In genomic region chr7:13998866-13999265, GRCh38 we compare ENCODE assay signal across 17 cellular contexts. TPM values are rescaled to one million over a fixed set of nuclear protein-coding genes. Genes with fewer than 3 reads are reported as not detected.
DNase-seq lines count a peak whose midpoint lies in the region; ATAC-seq and TF ChIP-seq lines count a peak whose summit lies in the region.
"Had no signal": no experiment of that assay in that cellular context is flagged by ENCODE, and none has a peak within 500 bp of the region (broad histone marks: within the 10 kb centered on the region; RNA-seq: fewer than 3 reads in every experiment).

No MANE protein-coding gene starts in this region.

- no peak overlapping the region for H3K27ac Mint-ChIP-seq in stimulated activated effector memory CD8-positive, alpha-beta T cell treated with anti-CD3 and anti-CD28 coated beads, Interleukin-12 subunit alpha, Interleukin-12 subunit beta, amount 100 ng/mL, for 72 hours
- H3K27ac Mint-ChIP-seq: CD14-positive monocyte; CD8-positive, alpha-beta T cell had no signal

- no peaks in the 10 kb centered on the region for H3K36me3 Mint-ChIP-seq in stimulated activated effector memory CD8-positive, alpha-beta T cell treated with anti-CD3 and anti-CD28 coated beads, Interleukin-12 subunit alpha, Interleukin-12 subunit beta, amount 100 ng/mL, for 72 hours
- H3K36me3 Mint-ChIP-seq: CD14-positive monocyte; CD8-positive, alpha-beta T cell had no signal

- H3K36me3 ChIP-seq in brain microvascular endothelial cell (replicated peaks) (no peaks in the 10 kb centered on the region), smooth muscle cell (ENCODE audit: low read depth) (no peaks in the 10 kb centered on the region)

- H3K27me3 ChIP-seq in brain microvascular endothelial cell (replicated peaks) (no peaks in the 10 kb centered on the region), smooth muscle cell (ENCODE audit: low read depth) (no peaks in the 10 kb centered on the region)

- peaks cover 7% of the 10 kb centered on the region for H3K4me1 Mint-ChIP-seq in stimulated activated effector memory CD8-positive, alpha-beta T cell treated with anti-CD3 and anti-CD28 coated beads, Interleukin-12 subunit alpha, Interleukin-12 subunit beta, amount 100 ng/mL, for 72 hours
- H3K4me1 Mint-ChIP-seq: CD14-positive monocyte had no signal

- H3K9me3 Mint-ChIP-seq in stimulated activated effector memory CD8-positive, alpha-beta T cell treated with anti-CD3 and anti-CD28 coated beads, Interleukin-12 subunit alpha, Interleukin-12 subunit beta, amount 100 ng/mL, for 72 hours, result no peaks in the 10 kb centered on the region
- H3K9me3 Mint-ChIP-seq: CD8-positive, alpha-beta T cell had no signal

- H3K4me3 Mint-ChIP-seq in stimulated activated effector memory CD8-positive, alpha-beta T cell treated with anti-CD3 and anti-CD28 coated beads, Interleukin-12 subunit alpha, Interleukin-12 subunit beta, amount 100 ng/mL, for 72 hours, result no peak overlapping the region
- H3K4me3 Mint-ChIP-seq: CD14-positive monocyte; CD8-positive, alpha-beta T cell had no signal

- TF ChIP-seq CTCF in brain microvascular endothelial cell (IDR thresholded peaks at IDR 0.05; ENCODE audit: low read depth, low read length, missing control alignments) (peak; percentile 20), smooth muscle cell (IDR thresholded peaks at IDR 0.05; ENCODE audit: borderline replicate concordance, insufficient read depth, poor library complexity, severe bottlenecking) (no peak)

- peak overlapping the region; percentile 17 for H2AFZ ChIP-seq in smooth muscle cell (ENCODE audit: low read depth)

- no peaks in the 10 kb centered on the region for H4K20me1 ChIP-seq in smooth muscle cell (ENCODE audit: low read depth)

- ATAC-seq in stimulated activated effector memory CD8-positive, alpha-beta T cell treated with anti-CD3 and anti-CD28 coated beads, Interleukin-12 subunit alpha, Interleukin-12 subunit beta, amount 100 ng/mL, for 72 hours, result no peak
- no peak for ATAC-seq in GM21619 (IDR thresholded peaks at IDR 0.05; ENCODE audit: unreplicated experiment)
- ATAC-seq: CD8-positive, alpha-beta T cell; HCT116 had no signal

- WGBS in smooth muscle cell (ENCODE audit: low lambda C conversion rate), result 69% methylated on average over 5 of the region's 5 CpGs

- H3K27ac ChIP-seq in brain microvascular endothelial cell, result no peak overlapping the region
- H3K27ac ChIP-seq in smooth muscle cell (ENCODE audit: low read depth), result no peak overlapping the region
- H3K27ac ChIP-seq: 22Rv1, HL-60 had no signal

- H3F3A ChIP-seq in smooth muscle cell (ENCODE audit: low read depth), result no peaks in the 10 kb centered on the region

- no peaks in the 10 kb centered on the region for H3K4me1 ChIP-seq in smooth muscle cell (ENCODE audit: low read depth)

- peak; percentile 6 for DNase-seq in SIG-M5 treated with dmso at 0.1 percent for 504 hours (lab: John Stamatoyannopoulos, UW; ENCODE audit: unreplicated experiment)
- no peak for DNase-seq in SIG-M5 (lab: John Stamatoyannopoulos, UW)
- no peak for DNase-seq in brain microvascular endothelial cell
- DNase-seq in kidney glomerular epithelial cell (lab: John Stamatoyannopoulos, UW), result peak; percentile 46
- no peak for DNase-seq in smooth muscle cell (lab: John Stamatoyannopoulos, UW; ENCODE audit: unreplicated experiment)
- DNase-seq in stimulated activated effector memory CD8-positive, alpha-beta T cell treated with anti-CD3 and anti-CD28 coated beads, Interleukin-12 subunit alpha, Interleukin-12 subunit beta, amount 100 ng/mL, for 72 hours (ENCODE audit: low spot score in 2 of 2), result no peak
- no peak for DNase-seq in medulla oblongata (ENCODE audit: extremely low spot score)
- DNase-seq: CD8-positive, alpha-beta T cell; COR-L47; DMS153; DMS79 treated with DMSO at 0.1 percent for 48 hours; EL had no signal

- no peak overlapping the region for H3K4me2 ChIP-seq in smooth muscle cell

- in situ Hi-C loops in brain microvascular endothelial cell (cut with HindIII; ENCODE audit: low pct_ligation_motif_present, low sequenced_read_pairs), result no loop called here

- H3K9me3 ChIP-seq in smooth muscle cell (replicated peaks; ENCODE audit: low read depth), result no peaks in the 10 kb centered on the region

- H3K9ac ChIP-seq in smooth muscle cell (ENCODE audit: low read depth), result no peak overlapping the region

- H3K4me3 ChIP-seq in brain microvascular endothelial cell (ENCODE audit: low read depth, low read length), result no peak overlapping the region
- H3K4me3 ChIP-seq in smooth muscle cell, result no peak overlapping the region

- no peaks in the 10 kb centered on the region for H3K79me2 ChIP-seq in smooth muscle cell (ENCODE audit: low read depth)

RNA-seq across cellular contexts. Expression of gene ETV1, which starts 9.4 kb away (rescaled TPM):
- 27.8 and 37.5 TPM in 2 replicates for total RNA-seq in smooth muscle cell
- polyA plus RNA-seq in smooth muscle cell, result 18.2 and 24.3 TPM in 2 replicates
- total RNA-seq: CD8-positive, alpha-beta T cell had no signal
- polyA plus RNA-seq: CD14-positive monocyte had no signal

Comparison
In these comparisons a context has a peak if more than half of its experiments do, and no peak if none do; other contexts are left out.
1. DNase-seq: peak in SIG-M5 treated with dmso at 0.1 percent for 504 hours (single experiment) and kidney glomerular epithelial cell (single experiment); none in SIG-M5 (single experiment), brain microvascular endothelial cell (single experiment), smooth muscle cell (single experiment), stimulated activated effector memory CD8-positive, alpha-beta T cell treated with anti-CD3 and anti-CD28 coated beads, Interleukin-12 subunit alpha, Interleukin-12 subunit beta, amount 100 ng/mL, for 72 hours (0 of 2) and medulla oblongata (single experiment).